Comparison of ENCODE assay signal across 12 cellular contexts in the genomic region with DNA sequence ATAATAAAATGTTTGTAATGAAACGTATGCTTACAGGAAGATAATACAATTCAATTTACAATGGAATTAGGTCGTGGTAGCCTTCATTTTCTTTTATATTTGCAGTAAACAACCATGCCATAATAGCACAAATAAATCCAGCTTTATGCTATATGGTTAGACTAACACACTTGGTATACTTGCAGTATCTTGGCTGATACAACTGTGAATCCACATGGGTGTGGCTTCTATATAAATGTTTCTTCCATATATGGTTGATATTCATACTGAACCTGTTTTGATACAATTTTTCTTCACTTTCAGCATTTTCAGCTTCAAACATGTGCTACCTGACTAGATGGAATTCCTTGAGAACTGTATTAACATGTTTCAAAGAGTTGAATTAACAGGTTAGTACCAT. TPM values are rescaled to one million over a fixed set of nuclear protein-coding genes. Genes with fewer than 3 reads are reported as not detected.
DNase-seq lines count a peak whose midpoint lies in the region; ATAC-seq and TF ChIP-seq lines count a peak whose summit lies in the region.
"Had no signal": no experiment of that assay in that cellular context is flagged by ENCODE, and none has a peak within 500 bp of the region (broad histone marks: within the 10 kb centered on the region; RNA-seq: fewer than 3 reads in every experiment).

No MANE protein-coding gene starts in this region.

- TF ChIP-seq POLR2A in heart left ventricle (IDR thresholded peaks at IDR 0.05): no peak

- DNase-seq in heart left ventricle: no peak
- no peak for DNase-seq in cardiac septum (ENCODE audit: low spot score)
- DNase-seq in epithelial cell of prostate (ENCODE audit: low read depth, low spot score): no peak
- no peak for DNase-seq in type B pancreatic cell (ENCODE audit: extremely low spot score, unreplicated experiment)
- DNase-seq in NCI-H510A (lab: John Stamatoyannopoulos, UW): no peak
- no peak for DNase-seq in posterior cingulate gyrus
- no peak for DNase-seq in stimulated activated CD4-positive, alpha-beta T cell treated with anti-CD3 and anti-CD28 coated beads, Interleukin-2, amount 100 ng/mL, for 48 hours
- DNase-seq: NCI-H1694, SHP77 treated with DMSO at 0.1 percent for 48 hours had no signal

- intact Hi-C loops in heart left ventricle (cut with DNase I) (loop anchor here in 8 of 10 donors (5.0 to 10.0 kb wide), 11 partner anchors 114 to 806 kb away; no protein-coding TSS in a partner anchor), cardiac septum (cut with DNase I) (loop anchor here (10.0 kb wide), 1 partner anchor 586 kb away; no protein-coding TSS in a partner anchor), posterior cingulate gyrus (cut with DNase I) (loop anchor here (5.0 to 10.0 kb wide), 2 partner anchors 584 to 686 kb away; no protein-coding TSS in a partner anchor)

- no peaks in the 10 kb centered on the region for H3K9me2 ChIP-seq in Loucy (replicated peaks; ENCODE audit: low read depth, low read length)

- peak overlapping the region; percentile 25 for H3K27ac Mint-ChIP-seq in type B pancreatic cell

- no peak overlapping the region for H3K4me2 ChIP-seq in Loucy (ENCODE audit: low read depth, low read length, poor library complexity, severe bottlenecking)

- ATAC-seq in heart left ventricle: no peak

- peaks cover 25% of the 10 kb centered on the region for H3K4me1 Mint-ChIP-seq in type B pancreatic cell (ENCODE audit: unreplicated experiment)

- H3K79me2 ChIP-seq in Loucy (ENCODE audit: insufficient read depth, low read length): no peaks in the 10 kb centered on the region

- H3K9me3 ChIP-seq in heart left ventricle (no peaks in the 10 kb centered on the region), Loucy (ENCODE audit: insufficient read depth, low read depth, low read length) (no peaks in the 10 kb centered on the region)

- no peak overlapping the region for H2AFZ ChIP-seq in Loucy (ENCODE audit: low read length)

- peaks cover 0 to 23% (median 8%) of the 10 kb centered on the region in 12 donors for H3K4me1 ChIP-seq in heart left ventricle
- H3K4me1 ChIP-seq in Loucy (ENCODE audit: insufficient read depth, low read length, poor library complexity, severe bottlenecking): peaks cover 29% of the 10 kb centered on the region

- no peaks in the 10 kb centered on the region for H3K27me3 Mint-ChIP-seq in type B pancreatic cell

- H3F3A ChIP-seq in Loucy (ENCODE audit: low read depth): no peaks in the 10 kb centered on the region

- no peaks in the 10 kb centered on the region for H3K36me3 Mint-ChIP-seq in type B pancreatic cell

- WGBS in heart left ventricle, 4 donors: 87 to 89% (median 88%) methylated on average over 2 of the region's 2 CpGs

- H3K27ac ChIP-seq in heart left ventricle (peak overlapping the region in 9 of 12 donors; percentile 17 to 68 (median 38)), epithelial cell of prostate (peak overlapping the region; percentile 35)

- no peaks in the 10 kb centered on the region for H4K20me1 ChIP-seq in Loucy (ENCODE audit: insufficient read depth, low read length, poor library complexity, severe bottlenecking)
- H4K20me1 ChIP-seq: BLaER1 treated with 17β-estradiol and CSF1 and Interleukin-3, amounts not matched to agents 10 nM and 100 nM had no signal

- no peaks in the 10 kb centered on the region for H3K9me3 Mint-ChIP-seq in type B pancreatic cell

- H3K4me3 Mint-ChIP-seq in type B pancreatic cell: no peak overlapping the region
- H3K4me3 Mint-ChIP-seq: H9 had no signal

- no peak overlapping the region for H3K4me3 ChIP-seq in heart left ventricle
- H3K4me3 ChIP-seq in Loucy (ENCODE audit: low read length, poor library complexity, severe bottlenecking): no peak overlapping the region
- H3K4me3 ChIP-seq: BLaER1 treated with 17β-estradiol and CSF1 and Interleukin-3, amounts not matched to agents 10 nM and 100 nM had no signal

- H3K9ac ChIP-seq in Loucy (ENCODE audit: low read depth, low read length, poor library complexity, severe bottlenecking): peak overlapping the region; percentile 22
- H3K9ac ChIP-seq: BLaER1 treated with 17β-estradiol and CSF1 and Interleukin-3, amounts not matched to agents 10 nM and 100 nM had no signal

- no peaks in the 10 kb centered on the region for H3K27me3 ChIP-seq in heart left ventricle
- no peaks in the 10 kb centered on the region for H3K27me3 ChIP-seq in Loucy (ENCODE audit: insufficient read depth, low read length, poor library complexity, severe bottlenecking)
- H3K27me3 ChIP-seq: BLaER1 treated with 17β-estradiol and CSF1 and Interleukin-3, amounts not matched to agents 10 nM and 100 nM had no signal

- H3K36me3 ChIP-seq in heart left ventricle (no peaks in the 10 kb centered on the region), Loucy (ENCODE audit: insufficient read depth, low read length) (no peaks in the 10 kb centered on the region)
- H3K36me3 ChIP-seq: BLaER1 treated with 17β-estradiol and CSF1 and Interleukin-3, amounts not matched to agents 10 nM and 100 nM had no signal

- TF ChIP-seq CTCF in heart left ventricle (IDR thresholded peaks at IDR 0.05) (no peak), Loucy (conservative IDR thresholded peaks at IDR 0.05; ENCODE audit: low read length) (no peak), type B pancreatic cell (conservative IDR thresholded peaks at IDR 0.05) (no peak)

RNA-seq across cellular contexts. Expression of gene SPRY2, which starts 20.4 kb away (rescaled TPM):
- 10 to 100 TPM; 27.9 to 48.6 (median 31.7) TPM for total RNA-seq in heart left ventricle
- polyA plus RNA-seq in heart left ventricle: 10 to 100 TPM; 18.0 to 38.7 TPM
- 32.8 TPM for total RNA-seq in cardiac septum
- 48.3 and 48.7 TPM in 2 replicates for total RNA-seq in type B pancreatic cell (ENCODE audit: low replicate concordance)
